ENCODE assay signal across 10 cellular contexts in genomic region chr10:51397695-51398094, GRCh38.
A peak's percentile ranks its signal among the peaks of the same experiment; 100 is the strongest.
DNase-seq lines count a peak whose midpoint lies in the region; ATAC-seq and TF ChIP-seq lines count a peak whose summit lies in the region.
"Had no signal": no experiment of that assay in that cellular context is flagged by ENCODE, and none has a peak within 500 bp of the region (broad histone marks: within the 10 kb centered on the region; RNA-seq: fewer than 3 reads in every experiment).

No MANE protein-coding gene starts in this region.

- H3K36me3 Mint-ChIP-seq in mesothelial cell of epicardium, result no peaks in the 10 kb centered on the region

- peak overlapping the region; percentile 41 for H3K27ac Mint-ChIP-seq in mesothelial cell of epicardium
- H3K27ac Mint-ChIP-seq: stimulated activated naive CD8-positive, alpha-beta T cell treated with anti-CD3 and anti-CD28 coated beads, Interleukin-15, Interleukin-2, amounts not matched to agents 100 ng/mL and 50 ng/mL, for 24 hours had no signal

- H3K36me3 ChIP-seq in BJ (ENCODE audit: control insufficient read depth, insufficient read depth, low read length), result no peaks in the 10 kb centered on the region
- H3K36me3 ChIP-seq: BE2C had no signal

- no peaks in the 10 kb centered on the region for H3K9me3 Mint-ChIP-seq in mesothelial cell of epicardium
- H3K9me3 Mint-ChIP-seq: stimulated activated naive CD8-positive, alpha-beta T cell treated with anti-CD3 and anti-CD28 coated beads, Interleukin-15, Interleukin-2, amounts not matched to agents 100 ng/mL and 50 ng/mL, for 24 hours had no signal

- DNase-seq in BJ (ENCODE audit: low read depth) (peak; percentile 46), NCI-H446 (lab: John Stamatoyannopoulos, UW) (peak; percentile 51 to 72), epidermal melanocyte (ENCODE audit: insufficient read length, low spot score) (peak; percentile 27), mesothelial cell of epicardium (ENCODE audit: low spot score in 2 of 2, unreplicated experiment in 2 of 2) (no peak), NCI-H1048 (lab: John Stamatoyannopoulos, UW) (no peak), NCI-H1436 treated with DMSO at 0.1 percent for 48 hours (lab: John Stamatoyannopoulos, UW) (no peak)
- DNase-seq: BE2C had no signal

- no peak overlapping the region for H3K4me3 ChIP-seq in BJ (ENCODE audit: low read depth, low read length)

- TF ChIP-seq CTCF in BJ (IDR thresholded peaks at IDR 0.05; ENCODE audit: insufficient read depth, low read depth, low read length) (no peak), mesothelial cell of epicardium (IDR thresholded peaks at IDR 0.05; ENCODE audit: unreplicated experiment) (no peak)

- no peaks in the 10 kb centered on the region for H3K27me3 Mint-ChIP-seq in mesothelial cell of epicardium (ENCODE audit: low read depth)
- H3K27me3 Mint-ChIP-seq: stimulated activated naive CD8-positive, alpha-beta T cell treated with anti-CD3 and anti-CD28 coated beads, Interleukin-15, Interleukin-2, amounts not matched to agents 100 ng/mL and 50 ng/mL, for 24 hours had no signal

- no peaks in the 10 kb centered on the region for H3K27me3 ChIP-seq in BJ (ENCODE audit: control insufficient read depth, insufficient read depth, low read length)
- H3K27me3 ChIP-seq: BE2C had no signal

- CTCF ChIA-PET in BJ (lab: Yijun Ruan, JAX), result no interaction called here

- H3K4me1 Mint-ChIP-seq in mesothelial cell of epicardium, result peaks cover 9% of the 10 kb centered on the region

- ATAC-seq in GM21515 (IDR thresholded peaks at IDR 0.05; ENCODE audit: unreplicated experiment) (no peak), GM21526 (IDR thresholded peaks at IDR 0.05; ENCODE audit: low FRiP score, unreplicated experiment) (no peak)

- no peak overlapping the region for H3K4me3 Mint-ChIP-seq in mesothelial cell of epicardium
- H3K4me3 Mint-ChIP-seq: stimulated activated naive CD8-positive, alpha-beta T cell treated with anti-CD3 and anti-CD28 coated beads, Interleukin-15, Interleukin-2, amounts not matched to agents 100 ng/mL and 50 ng/mL, for 24 hours had no signal

- POLR2A ChIA-PET in BJ (lab: Charles Lee), result no interaction called here

Comparison
In these comparisons a context has a peak if more than half of its experiments do, and no peak if none do; other contexts are left out.
1. DNase-seq: peak in BJ (single experiment), NCI-H446 (2 of 2) and epidermal melanocyte (single experiment); none in mesothelial cell of epicardium (0 of 2), NCI-H1048 (single experiment) and NCI-H1436 treated with DMSO at 0.1 percent for 48 hours (single experiment).